Comparison of ENCODE assay signal across 26 cellular contexts in genomic region chr18:22163432-22163831, GRCh38. TPM values are rescaled to one million over a fixed set of nuclear protein-coding genes. Genes with fewer than 3 reads are reported as not detected.
"Had no signal": no experiment of that assay in that cellular context is flagged by ENCODE, and none has a peak within 500 bp of the region (broad histone marks: within the 10 kb centered on the region; RNA-seq: fewer than 3 reads in every experiment).

No MANE protein-coding gene starts in this region.

- ATAC-seq: activated CD4-positive, alpha-beta T cell treated with anti-CD3 and anti-CD28 coated beads for 36 hours; esophagus mucosa; left colon; pancreas; right lobe of liver; stimulated activated memory B cell treated with anti-CD40 and anti-IgM and Interleukin-4, amounts not matched to agents 10 μg/mL and 1 μg/mL and 100 μg/mL, for 72 hours had no signal

- H3K36me3 ChIP-seq: pancreas, right lobe of liver, SJSA1 had no signal

- H3K27me3 ChIP-seq: pancreas, right lobe of liver had no signal

- H3K9me3 ChIP-seq: pancreas, right lobe of liver, SJSA1, testis had no signal

- DNase-seq: activated B cell treated with CpG ODN at 0.5 μM for 24 hours; activated CD4-positive, alpha-beta T cell treated with anti-CD3 and anti-CD28 coated beads for 36 hours; activated CD4-positive, alpha-beta T cell treated with anti-CD3 and anti-CD28 coated beads, Interleukin-2, amount 50 U/mL, for 4 hours; activated CD8-positive, alpha-beta memory T cell treated with anti-CD3 and anti-CD28 coated beads for 24 hours; activated CD8-positive, alpha-beta memory T cell treated with anti-CD3 and anti-CD28 coated beads, Interleukin-2, amount 50 U/mL, for 4 hours; activated naive CD4-positive, alpha-beta T cell treated with Interleukin-2 at 50 U/mL for 16 hours; activated naive CD8-positive, alpha-beta T cell treated with anti-CD3 and anti-CD28 coated beads for 36 hours; activated T-cell treated with anti-CD3 and anti-CD28 coated beads, Interleukin-2, amount 50 U/mL, for 24 hours; central memory CD4-positive, alpha-beta T cell; dermis blood vessel endothelial cell; effector memory CD4-positive, alpha-beta T cell; foreskin melanocyte; hypothalamus; left colon; mammary epithelial cell; nephron progenitor cell; pancreas; right lobe of liver; stimulated activated CD4-positive, alpha-beta T cell treated with anti-CD3 and anti-CD28 coated beads, Interleukin-1b, Interleukin-23, amount 100 ng/mL, for 48 hours; T-helper 1 cell; testis had no signal

- H3K36me3 Mint-ChIP-seq: activated naive CD8-positive, alpha-beta T cell treated with anti-CD3 and anti-CD28 coated beads for 36 hours; stimulated activated memory B cell treated with anti-CD40 and anti-IgM and Interleukin-4, amounts not matched to agents 10 μg/mL and 1 μg/mL and 100 μg/mL, for 72 hours had no signal

- H3K4me3 ChIP-seq: pancreas, right lobe of liver, SJSA1, skin epidermis, testis had no signal

- H3K4me3 Mint-ChIP-seq: activated B cell treated with CpG ODN at 0.5 μM for 24 hours; activated CD4-positive, alpha-beta T cell treated with anti-CD3 and anti-CD28 coated beads for 36 hours; activated naive CD8-positive, alpha-beta T cell treated with anti-CD3 and anti-CD28 coated beads for 36 hours; activated T-cell treated with anti-CD3 and anti-CD28 coated beads, Interleukin-2, amount 50 U/mL, for 24 hours; stimulated activated memory B cell treated with anti-CD40 and anti-IgM and Interleukin-4, amounts not matched to agents 10 μg/mL and 1 μg/mL and 100 μg/mL, for 72 hours had no signal

- H3K27ac ChIP-seq: right lobe of liver, SJSA1, skin epidermis, testis had no signal

- H3K9me3 Mint-ChIP-seq: activated B cell treated with CpG ODN at 0.5 μM for 24 hours; activated naive CD8-positive, alpha-beta T cell treated with anti-CD3 and anti-CD28 coated beads for 36 hours; activated T-cell treated with anti-CD3 and anti-CD28 coated beads, Interleukin-2, amount 50 U/mL, for 24 hours; activated T-helper 2 cell treated with anti-CD3 and anti-CD28 coated beads, Interferon-gamma antibody, Interleukin-2, Interleukin-4, amounts not matched to agents 10 μg/mL and 5 μg/mL and 100 μg/mL, durations not matched to agents 14 hours and 24 hours and 36 hours; nephron progenitor cell; stimulated activated memory B cell treated with anti-CD40 and anti-IgM and Interleukin-4, amounts not matched to agents 10 μg/mL and 1 μg/mL and 100 μg/mL, for 72 hours had no signal

- H3K27ac Mint-ChIP-seq: activated B cell treated with CpG ODN at 0.5 μM for 24 hours; activated CD4-positive, alpha-beta T cell treated with anti-CD3 and anti-CD28 coated beads for 36 hours; activated naive CD8-positive, alpha-beta T cell treated with anti-CD3 and anti-CD28 coated beads for 36 hours; activated T-cell treated with anti-CD3 and anti-CD28 coated beads, Interleukin-2, amount 50 U/mL, for 24 hours; activated T-helper 2 cell treated with anti-CD3 and anti-CD28 coated beads, Interferon-gamma antibody, Interleukin-2, Interleukin-4, amounts not matched to agents 10 μg/mL and 5 μg/mL and 100 μg/mL, durations not matched to agents 14 hours and 24 hours and 36 hours; nephron progenitor cell; stimulated activated memory B cell treated with anti-CD40 and anti-IgM and Interleukin-4, amounts not matched to agents 10 μg/mL and 1 μg/mL and 100 μg/mL, for 72 hours had no signal

- H3K4me1 ChIP-seq: right lobe of liver had no signal

- H3K4me1 Mint-ChIP-seq: stimulated activated memory B cell treated with anti-CD40 and anti-IgM and Interleukin-4, amounts not matched to agents 10 μg/mL and 1 μg/mL and 100 μg/mL, for 72 hours had no signal

RNA-seq across cellular contexts. Expression of gene GATA6, which starts 6.0 kb away (rescaled TPM):
- total RNA-seq: activated B cell treated with CpG ODN at 0.5 μM for 24 hours; activated CD4-positive, alpha-beta T cell treated with anti-CD3 and anti-CD28 coated beads for 36 hours; activated naive CD8-positive, alpha-beta T cell treated with anti-CD3 and anti-CD28 coated beads for 36 hours; activated T-helper 2 cell treated with anti-CD3 and anti-CD28 coated beads, Interferon-gamma antibody, Interleukin-2, Interleukin-4, amounts not matched to agents 10 μg/mL and 5 μg/mL and 100 μg/mL, durations not matched to agents 14 hours and 24 hours and 36 hours had no signal
